Comparison of ENCODE assay signal across 8 cellular contexts in genomic region chr6:167047554-167047953, GRCh38. TPM values are rescaled to one million over a fixed set of nuclear protein-coding genes. Genes with fewer than 3 reads are reported as not detected.
A peak's percentile ranks its signal among the peaks of the same experiment; 100 is the strongest.
DNase-seq lines count a peak whose midpoint lies in the region; ATAC-seq and TF ChIP-seq lines count a peak whose summit lies in the region.

No MANE protein-coding gene starts in this region.

- TF ChIP-seq POLR2A in NB4 (IDR thresholded peaks at IDR 0.05; ENCODE audit: extremely low read depth, insufficient read length) = no peak
- TF ChIP-seq POLR2A in sigmoid colon (IDR thresholded peaks at IDR 0.05) = no peak

- H3K4me3 ChIP-seq in NB4 (ENCODE audit: low read depth, low read length) = no peak overlapping the region
- no peak overlapping the region for H3K4me3 ChIP-seq in sigmoid colon

- peak overlapping the region; percentile 55 for H3K4me3 Mint-ChIP-seq in activated naive CD8-positive, alpha-beta T cell
- H3K4me3 Mint-ChIP-seq in stimulated activated memory B cell treated with anti-CD40 and anti-IgM and Interleukin-4, amounts not matched to agents 10 μg/mL and 1 μg/mL and 100 μg/mL, for 72 hours = peak overlapping the region; percentile 69

- no peaks in the 10 kb centered on the region for H3K4me1 ChIP-seq in sigmoid colon

- no peaks in the 10 kb centered on the region for H3K27me3 ChIP-seq in sigmoid colon

- H3K9me3 ChIP-seq in sigmoid colon = no peaks in the 10 kb centered on the region

- H3K27ac ChIP-seq in sigmoid colon = no peak overlapping the region

- TF ChIP-seq EP300 in sigmoid colon (IDR thresholded peaks at IDR 0.05) = no peak

- peak overlapping the region; percentile 13 for H3K27ac Mint-ChIP-seq in activated naive CD8-positive, alpha-beta T cell
- peak overlapping the region; percentile 88 for H3K27ac Mint-ChIP-seq in stimulated activated memory B cell treated with anti-CD40 and anti-IgM and Interleukin-4, amounts not matched to agents 10 μg/mL and 1 μg/mL and 100 μg/mL, for 72 hours

- intact Hi-C loops in sigmoid colon (cut with DNase I) = no loop called here

- H3K27me3 Mint-ChIP-seq in activated naive CD8-positive, alpha-beta T cell = no peaks in the 10 kb centered on the region
- H3K27me3 Mint-ChIP-seq in stimulated activated memory B cell treated with anti-CD40 and anti-IgM and Interleukin-4, amounts not matched to agents 10 μg/mL and 1 μg/mL and 100 μg/mL, for 72 hours = no peaks in the 10 kb centered on the region

- peaks cover 23% of the 10 kb centered on the region for H3K4me1 Mint-ChIP-seq in activated naive CD8-positive, alpha-beta T cell (ENCODE audit: low read depth)
- H3K4me1 Mint-ChIP-seq in stimulated activated memory B cell treated with anti-CD40 and anti-IgM and Interleukin-4, amounts not matched to agents 10 μg/mL and 1 μg/mL and 100 μg/mL, for 72 hours = peaks cover 54% of the 10 kb centered on the region

- peak; percentile 80 for ATAC-seq in GM18499 (IDR thresholded peaks at IDR 0.05; ENCODE audit: insufficient read depth, unreplicated experiment)
- ATAC-seq in GM21825 (IDR thresholded peaks at IDR 0.05; ENCODE audit: unreplicated experiment) = peak; percentile 80
- ATAC-seq in stimulated activated memory B cell treated with anti-CD40 and anti-IgM and Interleukin-4, amounts not matched to agents 10 μg/mL and 1 μg/mL and 100 μg/mL, for 72 hours = peak; percentile 97

- 52 to 81% methylated on average over 10 of the region's 10 CpGs for WGBS in sigmoid colon, 2 donors

- no peaks in the 10 kb centered on the region for H3K36me3 ChIP-seq in sigmoid colon

- DNase-seq in NB4 (ENCODE audit: low read depth) (peak; percentile 40), cerebellar nuclear complex (lab: John Stamatoyannopoulos, UW) (no peak), DMS153 (lab: John Stamatoyannopoulos, UW) (no peak), sigmoid colon (no peak)

- TF ChIP-seq CTCF in NB4 (IDR thresholded peaks at IDR 0.05; ENCODE audit: low read depth, low read length) (no peak), sigmoid colon (IDR thresholded peaks at IDR 0.05) (no peak)

- H3K36me3 Mint-ChIP-seq in activated naive CD8-positive, alpha-beta T cell = peaks cover 5% of the 10 kb centered on the region
- H3K36me3 Mint-ChIP-seq in stimulated activated memory B cell treated with anti-CD40 and anti-IgM and Interleukin-4, amounts not matched to agents 10 μg/mL and 1 μg/mL and 100 μg/mL, for 72 hours = peaks cover 1% of the 10 kb centered on the region

- no peaks in the 10 kb centered on the region for H3K9me3 Mint-ChIP-seq in activated naive CD8-positive, alpha-beta T cell (ENCODE audit: low read depth)
- no peaks in the 10 kb centered on the region for H3K9me3 Mint-ChIP-seq in stimulated activated memory B cell treated with anti-CD40 and anti-IgM and Interleukin-4, amounts not matched to agents 10 μg/mL and 1 μg/mL and 100 μg/mL, for 72 hours

RNA-seq across cellular contexts. Expression of gene CEP43, which starts 48.4 kb away (rescaled TPM):
- total RNA-seq in sigmoid colon = 10 to 100 TPM; 12.8 to 18.0 (median 15.2) TPM
- 10 to 100 TPM in 2 of 3 donors, 1 to 10 TPM in 1; 6.6 to 19.7 (median 13.7) TPM for polyA plus RNA-seq in sigmoid colon
